In the genomic region with DNA sequence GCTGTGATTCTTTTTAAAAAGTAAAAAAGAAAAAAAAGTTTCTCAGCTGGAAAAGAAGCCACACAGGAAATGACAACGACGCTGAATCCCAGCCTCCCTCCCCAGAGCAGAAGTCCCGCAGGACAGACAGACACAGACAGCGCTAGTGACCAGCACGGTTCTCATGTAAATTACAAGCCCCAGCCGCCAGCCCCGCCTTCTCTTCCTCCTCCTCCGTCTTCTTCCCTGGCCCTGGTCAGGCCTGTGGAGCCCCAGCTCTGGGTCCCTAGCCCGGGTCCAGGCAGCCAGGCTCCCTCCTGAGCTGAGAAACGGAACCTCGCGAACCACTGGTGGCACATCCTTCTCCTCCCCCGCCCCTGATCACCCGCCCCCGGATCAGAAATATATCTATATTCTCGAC, we compare ENCODE assay signal across 20 cellular contexts. TPM values are rescaled to one million over a fixed set of nuclear protein-coding genes. Genes with fewer than 3 reads are reported as not detected.
A peak's percentile ranks its signal among the peaks of the same experiment; 100 is the strongest.
DNase-seq lines count a peak whose midpoint lies in the region; ATAC-seq, FAIRE-seq and TF ChIP-seq lines count a peak whose summit lies in the region.
"Had no signal": no experiment of that assay in that cellular context is flagged by ENCODE, and none has a peak within 500 bp of the region (broad histone marks: within the 10 kb centered on the region; RNA-seq: fewer than 3 reads in every experiment).

No MANE protein-coding gene starts in this region.

- H3K4me1 ChIP-seq in A673 (ENCODE audit: insufficient read depth, low read length, poor library complexity, severe bottlenecking) (no peaks in the 10 kb centered on the region), OCI-LY7 (ENCODE audit: insufficient read depth, low read length, poor library complexity, severe bottlenecking) (peaks cover 22% of the 10 kb centered on the region), K562 (replicated peaks in 1 of 2; ENCODE audit: control insufficient read depth in 2 of 2, insufficient read depth in 2 of 2, low read length in 2 of 2) (peaks cover 25 to 66% of the 10 kb centered on the region in 2 experiments)
- H3K4me1 ChIP-seq in BLaER1 treated with 17β-estradiol and CSF1 and Interleukin-3, amounts not matched to agents 10 nM and 100 nM: peaks cover 70 to 100% (median 99%) of the 10 kb centered on the region in 10 experiments

- H3K4me3 ChIP-seq in A673 (ENCODE audit: low read depth, low read length, poor library complexity, severe bottlenecking) (no peak overlapping the region), OCI-LY7 (ENCODE audit: low read depth, low read length, poor library complexity, severe bottlenecking) (no peak overlapping the region), K562 (no peak overlapping the region)
- H3K4me3 ChIP-seq in BLaER1 treated with 17β-estradiol and CSF1 and Interleukin-3, amounts not matched to agents 10 nM and 100 nM: no peak overlapping the region
- H3K4me3 ChIP-seq: MG63, Peyer's patch had no signal

- H3K4me1 Mint-ChIP-seq in activated T-helper 17 cell treated with anti-CD3 and anti-CD28 coated beads, Interleukin-2, amount 50 U/mL, for 72 hours: peaks cover 5% of the 10 kb centered on the region

- ATAC-seq in K562: no peak
- no peak for ATAC-seq in activated T-helper 17 cell treated with anti-CD3 and anti-CD28 coated beads, Interleukin-2, amount 50 U/mL, for 72 hours (replicated peaks)
- ATAC-seq in GM19455 (IDR thresholded peaks at IDR 0.05; ENCODE audit: unreplicated experiment): no peak
- no peak for ATAC-seq in HG03095 (IDR thresholded peaks at IDR 0.05; ENCODE audit: unreplicated experiment)
- ATAC-seq: HCT116 had no signal

- H4K20me1 ChIP-seq in BLaER1 treated with 17β-estradiol and CSF1 and Interleukin-3, amounts not matched to agents 10 nM and 100 nM: peaks cover 0 to 62% (median 36%) of the 10 kb centered on the region in 11 experiments; a peak in 18 of 22 replicates
- H4K20me1 ChIP-seq in OCI-LY7 (ENCODE audit: insufficient read depth, low read length): no peaks in the 10 kb centered on the region
- peaks cover 16% of the 10 kb centered on the region; the same call in 1 of the 2 replicates for H4K20me1 ChIP-seq in K562 (replicated peaks; ENCODE audit: control insufficient read depth, insufficient read depth, low read length)

- TF ChIP-seq EP300 in K562 (IDR thresholded peaks at IDR 0.05; ENCODE audit: low read length): no peak

- in situ Hi-C loops in K562 (cut with MboI): no loop called here
- in situ Hi-C loops in GM13976 (cut with MboI; ENCODE audit: low sequenced_read_pairs, unreplicated experiment): no loop called here

- H3K27ac Mint-ChIP-seq in activated T-helper 17 cell treated with anti-CD3 and anti-CD28 coated beads, Interleukin-2, amount 50 U/mL, for 72 hours: no peak overlapping the region

- WGBS in K562 (ENCODE audit: insufficient coverage, low coverage, missing lambda C conversion rate): 76% methylated on average over 11 of the region's 16 CpGs

- peaks cover 3% of the 10 kb centered on the region for H3K27me3 Mint-ChIP-seq in activated T-helper 17 cell treated with anti-CD3 and anti-CD28 coated beads, Interleukin-2, amount 50 U/mL, for 72 hours

- TF ChIP-seq RAD21 in K562 (CRISPR knock-in tag; conservative IDR thresholded peaks at IDR 0.05 in 1 of 2, IDR thresholded peaks at IDR 0.05 in 1 of 2): no peak

- H3K9me3 ChIP-seq in A673 (ENCODE audit: low read depth, low read length, poor library complexity, severe bottlenecking) (no peaks in the 10 kb centered on the region), OCI-LY7 (ENCODE audit: low read length) (no peaks in the 10 kb centered on the region), K562 (replicated peaks; ENCODE audit: control insufficient read depth, insufficient read depth, low read depth, low read length) (no peaks in the 10 kb centered on the region)
- H3K9me3 ChIP-seq in BLaER1 treated with 17β-estradiol and CSF1 and Interleukin-3, amounts not matched to agents 10 nM and 100 nM (replicated peaks in 1 of 11): no peaks in the 10 kb centered on the region
- H3K9me3 ChIP-seq: MG63, Peyer's patch had no signal

- BruUV-seq in A673 (replicated peaks; lab: Mats Ljungman, UMichigan) (TSS peak; percentile 95), OCI-LY7 (replicated peaks; lab: Mats Ljungman, UMichigan) (TSS peak; percentile 95), K562 (replicated peaks; lab: Mats Ljungman, UMichigan) (TSS peak; percentile 85)

- no peak overlapping the region for H3K27ac ChIP-seq in A673 (ENCODE audit: low read depth, low read length, poor library complexity, severe bottlenecking)
- peak overlapping the region in 3 of 11 experiments; percentile 3 to 37 (median 14); a peak in 2 of 22 replicates for H3K27ac ChIP-seq in BLaER1 treated with 17β-estradiol and CSF1 and Interleukin-3, amounts not matched to agents 10 nM and 100 nM
- no peak overlapping the region for H3K27ac ChIP-seq in OCI-LY7 (ENCODE audit: low read depth, low read length, poor library complexity, severe bottlenecking)
- H3K27ac ChIP-seq in K562 (ENCODE audit: extremely low read depth, low read depth, low read length): no peak overlapping the region
- H3K27ac ChIP-seq: Peyer's patch had no signal

- H3K36me3 Mint-ChIP-seq in activated T-helper 17 cell treated with anti-CD3 and anti-CD28 coated beads, Interleukin-2, amount 50 U/mL, for 72 hours (ENCODE audit: low read depth): peaks cover 65% of the 10 kb centered on the region

- H2AFZ ChIP-seq in OCI-LY7 (ENCODE audit: low read length): no peak overlapping the region
- H2AFZ ChIP-seq in K562 (ENCODE audit: low read depth, low read length): no peak overlapping the region

- peak overlapping the region; percentile 81 to 100 (median 96) for H3K4me2 ChIP-seq in BLaER1 treated with 17β-estradiol and CSF1 and Interleukin-3, amounts not matched to agents 10 nM and 100 nM
- H3K4me2 ChIP-seq in OCI-LY7 (ENCODE audit: low read length) (no peak overlapping the region), K562 (ENCODE audit: insufficient read depth, low read length) (no peak overlapping the region)

- H3K9ac ChIP-seq in BLaER1 treated with 17β-estradiol and CSF1 and Interleukin-3, amounts not matched to agents 10 nM and 100 nM: peak overlapping the region in 9 of 11 experiments; percentile 2 to 49 (median 34); a peak in 7 of 22 replicates
- no peak overlapping the region for H3K9ac ChIP-seq in K562 (ENCODE audit: insufficient read depth in 1 of 2, low read depth in 2 of 2, low read length in 2 of 2)

- POLR2A ChIA-PET in A673 (lab: Charles Lee; ENCODE audit: low non-redundant PET) (no interaction called here), OCI-LY7 (lab: Charles Lee) (no interaction called here), K562 (lab: Yijun Ruan, JAX) (interaction anchor here (1.1 kb wide), 1 partner anchor 14 kb away, joined by 3 read pairs; no protein-coding TSS in a partner anchor)

- H3K9me3 Mint-ChIP-seq in activated T-helper 17 cell treated with anti-CD3 and anti-CD28 coated beads, Interleukin-2, amount 50 U/mL, for 72 hours: no peaks in the 10 kb centered on the region
- H3K9me3 Mint-ChIP-seq: CD14-positive monocyte had no signal

- intact Hi-C loops in A673 (cut with micrococcal nuclease; ENCODE audit: unreplicated experiment) (no loop called here), OCI-LY7 (cut with micrococcal nuclease; ENCODE audit: unreplicated experiment) (loop anchor here (5.0 kb wide), 2 partner anchors 71 to 189 kb away; no protein-coding TSS in a partner anchor), K562 (cut with micrococcal nuclease) (no loop called here)

- no peak overlapping the region for H3K4me3 Mint-ChIP-seq in activated T-helper 17 cell treated with anti-CD3 and anti-CD28 coated beads, Interleukin-2, amount 50 U/mL, for 72 hours
- H3K4me3 Mint-ChIP-seq: CD14-positive monocyte had no signal

- no peaks in the 10 kb centered on the region for H3K9me2 ChIP-seq in OCI-LY7 (ENCODE audit: insufficient read depth, low read length)

- no peak for TF ChIP-seq POLR2A in K562 (conservative IDR thresholded peaks at IDR 0.05)

- H3K27me3 ChIP-seq in A673 (replicated peaks; ENCODE audit: insufficient read depth, low read depth, low read length, poor library complexity) (no peaks in the 10 kb centered on the region), K562 (ENCODE audit: control insufficient read depth in 2 of 2, insufficient read depth in 2 of 2, low read length in 2 of 2) (no peaks in the 10 kb centered on the region)
- H3K27me3 ChIP-seq in BLaER1 treated with 17β-estradiol and CSF1 and Interleukin-3, amounts not matched to agents 10 nM and 100 nM: peaks cover 0 to 16% (median 12%) of the 10 kb centered on the region in 11 experiments; a peak in 19 of 22 replicates
- H3K27me3 ChIP-seq: MG63, Peyer's patch had no signal

- H3K36me3 ChIP-seq in A673 (ENCODE audit: insufficient read depth, low read length, poor library complexity, severe bottlenecking): peaks cover 50% of the 10 kb centered on the region
- H3K36me3 ChIP-seq in BLaER1 treated with 17β-estradiol and CSF1 and Interleukin-3, amounts not matched to agents 10 nM and 100 nM: peaks cover 29 to 59% (median 51%) of the 10 kb centered on the region in 11 experiments
- peaks cover 64% of the 10 kb centered on the region for H3K36me3 ChIP-seq in OCI-LY7 (ENCODE audit: insufficient read depth, low read length)
- H3K36me3 ChIP-seq in K562 (ENCODE audit: control insufficient read depth, insufficient read depth, low read length): peaks cover 67% of the 10 kb centered on the region
- H3K36me3 ChIP-seq: MG63 had no signal

- H3K9me1 ChIP-seq in K562 (ENCODE audit: control insufficient read depth, insufficient read depth, low read length): no peaks in the 10 kb centered on the region

- no peak for FAIRE-seq in K562 (lab: Jason Lieb, UNC)

- H3K79me2 ChIP-seq in OCI-LY7 (ENCODE audit: insufficient read depth, low read depth, low read length) (no peaks in the 10 kb centered on the region), K562 (ENCODE audit: control insufficient read depth, insufficient read depth, low read length) (no peaks in the 10 kb centered on the region)

- CTCF ChIA-PET in A673 (lab: Charles Lee) (no interaction called here), OCI-LY7 (lab: Charles Lee; ENCODE audit: unreplicated experiment) (no interaction called here), K562 (lab: Yijun Ruan, JAX; ENCODE audit: low intra/inter-chr PET ratio) (no interaction called here)

- TF ChIP-seq CTCF in A673 (conservative IDR thresholded peaks at IDR 0.05; ENCODE audit: low read depth, low read length) (no peak), OCI-LY7 (conservative IDR thresholded peaks at IDR 0.05; ENCODE audit: low read length) (no peak), K562 (IDR thresholded peaks at IDR 0.05 in 2 of 3, conservative IDR thresholded peaks at IDR 0.05 in 1 of 3; ENCODE audit: insufficient read depth in 2 of 3, low read depth in 1 of 3, low read length in 3 of 3) (no peak), GM13976 (IDR thresholded peaks at IDR 0.05; ENCODE audit: borderline replicate concordance, control extremely low read depth, extremely low read depth, insufficient read depth, missing control alignments) (no peak)

- DNase-seq in A673 (ENCODE audit: low spot score): no peak
- no peak for DNase-seq in OCI-LY7 (ENCODE audit: low spot score)
- no peak for DNase-seq in K562 (ENCODE audit: extremely low read depth in 1 of 4, low spot score in 3 of 4)
- no peak for DNase-seq in GM13976 (ENCODE audit: low spot score)
- DNase-seq: GF-D8, GOT3, MG63, NCI-H1092, NCI-H1436 treated with DMSO at 0.1 percent for 48 hours, NCI-H2029, NCI-H345, NCI-H526, Peyer's patch had no signal

RNA-seq across cellular contexts. Expression of a gene that starts 7.0 kb away (rescaled TPM):
- total RNA-seq in A673 (2021) (0.28 TPM in 1 of 2 replicates, not detected in the other), OCI-LY7 (2022) (0.50 and 0.86 TPM in 2 replicates), K562 (2014; rRNA removed) (not detected in 2 replicates), K562 (2014; rRNA removed; fragmentation: Illumina TruSeq; extraction: Trizol) (not detected in 2 replicates), K562 (2015; rRNA removed; fragmentation: Illumina TruSeq; extraction: Trizol) (not detected in 2 replicates), K562 (2021) (not detected in 2 replicates)
- total RNA-seq in OCI-LY7 (2014; rRNA removed; shearing (Covaris generic)): not detected in 2 replicates
- total RNA-seq in K562 (2011; cell fraction: chromatin; rRNA removed; ENCODE audit: low replicate concordance): not detected in 2 replicates
- total RNA-seq in K562 (2011; cell fraction: nucleolus; rRNA removed): not detected in 2 replicates
- not detected in 2 replicates for total RNA-seq in K562 (2011; cell fraction: nucleoplasm; rRNA removed)
- polyA plus RNA-seq in K562 (2011; rRNA removed) (not detected in 2 replicates), K562 (2014; fragmentation: Illumina TruSeq; extraction: Trizol) (not detected in 2 replicates), K562 (2014; fragmentation: Nextera tagmentation; extraction: Ambion mirVana) (not detected), K562 (2014; rRNA removed) (not detected in 2 replicates)
- not detected in 2 replicates for polyA plus RNA-seq in K562 (2011; cell fraction: cytosol; rRNA removed)
- 0.21 TPM in 1 of 2 replicates, not detected in the other for polyA plus RNA-seq in K562 (2011; cell fraction: nucleus; rRNA removed)
- polyA plus RNA-seq in K562 (2012): not detected in 2 replicates
- polyA minus RNA-seq in K562 (2011; rRNA and poly(A)+ RNA removed): not detected in 2 replicates
- not detected in 2 replicates for polyA minus RNA-seq in K562 (2011; cell fraction: cytosol; rRNA and poly(A)+ RNA removed)
- polyA minus RNA-seq in K562 (2011; cell fraction: nucleus; rRNA and poly(A)+ RNA removed): not detected in 2 replicates
- under 1 TPM; 0.42 to 0.56 TPM for total RNA-seq in activated T-helper 17 cell treated with anti-CD3 and anti-CD28 coated beads, Interleukin-2, amount 50 U/mL, for 72 hours
- total RNA-seq: Peyer's patch, SK-MEL-5 had no signal
- polyA plus RNA-seq: CD14-positive monocyte had no signal

RNA-seq across cellular contexts. Expression of a gene that starts 19.5 kb away (rescaled TPM):
- total RNA-seq in A673 (2021): 44.7 and 53.6 TPM in 2 replicates
- 601 and 647 TPM in 2 replicates for total RNA-seq in OCI-LY7 (2014; rRNA removed; shearing (Covaris generic))
- 315 and 359 TPM in 2 replicates for total RNA-seq in OCI-LY7 (2022)
- 136 and 579 TPM in 2 replicates for total RNA-seq in K562 (2011; cell fraction: chromatin; rRNA removed; ENCODE audit: low replicate concordance)
- total RNA-seq in K562 (2011; cell fraction: nucleolus; rRNA removed): 819 and 943 TPM in 2 replicates
- 427 and 435 TPM in 2 replicates for total RNA-seq in K562 (2011; cell fraction: nucleoplasm; rRNA removed)
- 683 and 757 TPM in 2 replicates for total RNA-seq in K562 (2014; rRNA removed)
- 44.5 and 72.5 TPM in 2 replicates for total RNA-seq in K562 (2014; rRNA removed; fragmentation: Illumina TruSeq; extraction: Trizol)
- total RNA-seq in K562 (2015; rRNA removed; fragmentation: Illumina TruSeq; extraction: Trizol): 196 and 239 TPM in 2 replicates
- 384 and 422 TPM in 2 replicates for total RNA-seq in K562 (2021)
- 93.0 and 157 TPM in 2 replicates for polyA plus RNA-seq in K562 (2011; rRNA removed)
- 366 and 963 TPM in 2 replicates for polyA plus RNA-seq in K562 (2011; cell fraction: cytosol; rRNA removed)
- polyA plus RNA-seq in K562 (2011; cell fraction: nucleus; rRNA removed): 349 and 566 TPM in 2 replicates
- polyA plus RNA-seq in K562 (2012): 346 and 377 TPM in 2 replicates
- polyA plus RNA-seq in K562 (2014; fragmentation: Illumina TruSeq; extraction: Trizol): 63.5 and 240 TPM in 2 replicates
- under 1 TPM; 0.34 to 0.45 TPM for polyA plus RNA-seq in K562 (2014; fragmentation: Nextera tagmentation; extraction: Ambion mirVana)
- 519 and 579 TPM in 2 replicates for polyA plus RNA-seq in K562 (2014; rRNA removed)
- polyA minus RNA-seq in K562 (2011; rRNA and poly(A)+ RNA removed): 40.1 and 80.4 TPM in 2 replicates
- 249 and 254 TPM in 2 replicates for polyA minus RNA-seq in K562 (2011; cell fraction: cytosol; rRNA and poly(A)+ RNA removed)
- 78.6 and 83.5 TPM in 2 replicates for polyA minus RNA-seq in K562 (2011; cell fraction: nucleus; rRNA and poly(A)+ RNA removed)
- 100 to 1,000 TPM; 242 to 290 TPM for total RNA-seq in activated T-helper 17 cell treated with anti-CD3 and anti-CD28 coated beads, Interleukin-2, amount 50 U/mL, for 72 hours

RNA-seq across cellular contexts. Expression of a gene that starts 31.5 kb away (rescaled TPM):
- total RNA-seq in A673 (2021): 127 and 131 TPM in 2 replicates
- 65.6 and 74.4 TPM in 2 replicates for total RNA-seq in OCI-LY7 (2014; rRNA removed; shearing (Covaris generic))
- total RNA-seq in OCI-LY7 (2022): 136 and 158 TPM in 2 replicates
- total RNA-seq in K562 (2011; cell fraction: chromatin; rRNA removed; ENCODE audit: low replicate concordance): 321 and 787 TPM in 2 replicates
- total RNA-seq in K562 (2011; cell fraction: nucleolus; rRNA removed): 569 and 688 TPM in 2 replicates
- 436 and 479 TPM in 2 replicates for total RNA-seq in K562 (2011; cell fraction: nucleoplasm; rRNA removed)
- total RNA-seq in K562 (2014; rRNA removed): 89.2 and 121 TPM in 2 replicates
- total RNA-seq in K562 (2014; rRNA removed; fragmentation: Illumina TruSeq; extraction: Trizol): 17.6 and 26.6 TPM in 2 replicates
- total RNA-seq in K562 (2015; rRNA removed; fragmentation: Illumina TruSeq; extraction: Trizol): 45.3 and 45.5 TPM in 2 replicates
- 126 and 141 TPM in 2 replicates for total RNA-seq in K562 (2021)
- 53.9 and 168 TPM in 2 replicates for polyA plus RNA-seq in K562 (2011; rRNA removed)
- 114 and 126 TPM in 2 replicates for polyA plus RNA-seq in K562 (2011; cell fraction: cytosol; rRNA removed)
- polyA plus RNA-seq in K562 (2011; cell fraction: nucleus; rRNA removed): 587 and 718 TPM in 2 replicates
- 111 and 112 TPM in 2 replicates for polyA plus RNA-seq in K562 (2012)
- polyA plus RNA-seq in K562 (2014; fragmentation: Illumina TruSeq; extraction: Trizol): 32.9 and 65.4 TPM in 2 replicates
- 10 to 100 TPM; 12.2 to 15.4 TPM for polyA plus RNA-seq in K562 (2014; fragmentation: Nextera tagmentation; extraction: Ambion mirVana)
- polyA plus RNA-seq in K562 (2014; rRNA removed): 65.6 and 82.5 TPM in 2 replicates
- polyA minus RNA-seq in K562 (2011; rRNA and poly(A)+ RNA removed): 19.0 and 22.9 TPM in 2 replicates
- 57.7 and 136 TPM in 2 replicates for polyA minus RNA-seq in K562 (2011; cell fraction: cytosol; rRNA and poly(A)+ RNA removed)
- polyA minus RNA-seq in K562 (2011; cell fraction: nucleus; rRNA and poly(A)+ RNA removed): 78.2 and 151 TPM in 2 replicates
- total RNA-seq in activated T-helper 17 cell treated with anti-CD3 and anti-CD28 coated beads, Interleukin-2, amount 50 U/mL, for 72 hours: 10 to 100 TPM; 84.3 to 93.2 TPM

RNA-seq across cellular contexts. Expression of a gene that starts 54.9 kb away (rescaled TPM):
- not detected in 2 replicates for total RNA-seq in A673 (2021)
- total RNA-seq in OCI-LY7 (2014; rRNA removed; shearing (Covaris generic)): 2.4 and 3.1 TPM in 2 replicates
- 1.6 and 3.3 TPM in 2 replicates for total RNA-seq in OCI-LY7 (2022)
- 0.79 and 2.9 TPM in 2 replicates for total RNA-seq in K562 (2011; cell fraction: chromatin; rRNA removed; ENCODE audit: low replicate concordance)
- total RNA-seq in K562 (2011; cell fraction: nucleolus; rRNA removed): 3.2 and 3.7 TPM in 2 replicates
- total RNA-seq in K562 (2011; cell fraction: nucleoplasm; rRNA removed): 0.95 and 1.1 TPM in 2 replicates
- total RNA-seq in K562 (2014; rRNA removed): 2.7 and 4.1 TPM in 2 replicates
- total RNA-seq in K562 (2014; rRNA removed; fragmentation: Illumina TruSeq; extraction: Trizol): 0.15 and 0.19 TPM in 2 replicates
- total RNA-seq in K562 (2015; rRNA removed; fragmentation: Illumina TruSeq; extraction: Trizol): 0.72 and 0.87 TPM in 2 replicates
- total RNA-seq in K562 (2021): 2.5 and 3.1 TPM in 2 replicates
- 0.88 and 3.0 TPM in 2 replicates for polyA plus RNA-seq in K562 (2011; rRNA removed)
- polyA plus RNA-seq in K562 (2011; cell fraction: cytosol; rRNA removed): 3.2 and 5.5 TPM in 2 replicates
- 2.9 and 3.8 TPM in 2 replicates for polyA plus RNA-seq in K562 (2011; cell fraction: nucleus; rRNA removed)
- 0.95 and 1.2 TPM in 2 replicates for polyA plus RNA-seq in K562 (2012)
- 0.70 and 1.9 TPM in 2 replicates for polyA plus RNA-seq in K562 (2014; fragmentation: Illumina TruSeq; extraction: Trizol)
- under 1 TPM in 1 of 2 experiments, not detected in 1; 0.04 TPM for polyA plus RNA-seq in K562 (2014; fragmentation: Nextera tagmentation; extraction: Ambion mirVana)
- 1.5 and 2.1 TPM in 2 replicates for polyA plus RNA-seq in K562 (2014; rRNA removed)
- polyA minus RNA-seq in K562 (2011; rRNA and poly(A)+ RNA removed): 0.42 and 0.87 TPM in 2 replicates
- polyA minus RNA-seq in K562 (2011; cell fraction: cytosol; rRNA and poly(A)+ RNA removed): 1.9 and 3.5 TPM in 2 replicates
- 1.5 and 2.3 TPM in 2 replicates for polyA minus RNA-seq in K562 (2011; cell fraction: nucleus; rRNA and poly(A)+ RNA removed)
- total RNA-seq in activated T-helper 17 cell treated with anti-CD3 and anti-CD28 coated beads, Interleukin-2, amount 50 U/mL, for 72 hours: 1 to 10 TPM; 5.9 to 6.7 TPM
- total RNA-seq: SK-MEL-5 had no signal

Comparison
In these comparisons a context has a peak if more than half of its experiments do, and no peak if none do; other contexts are left out.
1. H3K4me2 ChIP-seq: peak in BLaER1 treated with 17β-estradiol and CSF1 and Interleukin-3, amounts not matched to agents 10 nM and 100 nM (11 of 11); none in OCI-LY7 (single experiment) and K562 (single experiment).
2. H3K9ac ChIP-seq: peak in BLaER1 treated with 17β-estradiol and CSF1 and Interleukin-3, amounts not matched to agents 10 nM and 100 nM (9 of 11); none in K562 (0 of 2).